In genomic region chr13:19782727-19783682, GRCh38 we compare ENCODE assay signal across 8 cellular contexts. TPM values are rescaled to one million over a fixed set of nuclear protein-coding genes. Genes with fewer than 3 reads are reported as not detected.
A peak's percentile ranks its signal among the peaks of the same experiment; 100 is the strongest.
DNase-seq lines count a peak whose midpoint lies in the region; ATAC-seq and TF ChIP-seq lines count a peak whose summit lies in the region.
"Not testable (repeated sequence)": the region's sequence is repeated elsewhere in the genome, so short reads cannot be mapped to it uniquely, and the experiment has no call there.

A gene with protein sequence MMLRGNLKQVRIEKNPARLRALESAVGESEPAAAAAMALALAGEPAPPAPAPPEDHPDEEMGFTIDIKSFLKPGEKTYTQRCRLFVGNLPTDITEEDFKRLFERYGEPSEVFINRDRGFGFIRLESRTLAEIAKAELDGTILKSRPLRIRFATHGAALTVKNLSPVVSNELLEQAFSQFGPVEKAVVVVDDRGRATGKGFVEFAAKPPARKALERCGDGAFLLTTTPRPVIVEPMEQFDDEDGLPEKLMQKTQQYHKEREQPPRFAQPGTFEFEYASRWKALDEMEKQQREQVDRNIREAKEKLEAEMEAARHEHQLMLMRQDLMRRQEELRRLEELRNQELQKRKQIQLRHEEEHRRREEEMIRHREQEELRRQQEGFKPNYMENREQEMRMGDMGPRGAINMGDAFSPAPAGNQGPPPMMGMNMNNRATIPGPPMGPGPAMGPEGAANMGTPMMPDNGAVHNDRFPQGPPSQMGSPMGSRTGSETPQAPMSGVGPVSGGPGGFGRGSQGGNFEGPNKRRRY (minus strand): TSS chr13:19782945. CDS start chr13:19782757, 188 bp downstream.

- DNase-seq in GM03348 (ENCODE audit: low spot score) (peak; percentile 99), HFFc6 (peak; percentile 92), NCI-H1048 (lab: John Stamatoyannopoulos, UW) (peak; percentile 83), SK-N-SH (peak; percentile 95), substantia nigra (lab: John Stamatoyannopoulos, UW) (peak; percentile 59 to 96 (median 91))
- peak; percentile 95 for DNase-seq in activated naive CD4-positive, alpha-beta T cell treated with anti-CD3 and anti-CD28 coated beads, Interleukin-2, amount 50 U/mL, for 16 hours

- H3K4me3 Mint-ChIP-seq in HFFc6, result peak within 1 kb of the TSS; percentile 98

- H3K27me3 Mint-ChIP-seq in HFFc6 (ENCODE audit: insufficient read depth), result not testable (repeated sequence)

- H3K79me2 ChIP-seq in SK-N-SH (ENCODE audit: insufficient read depth), result peaks cover 24% of the 10 kb centered on the region

- not testable (repeated sequence) for H3K27me3 ChIP-seq in SK-N-SH (ENCODE audit: insufficient read depth); gastroesophageal sphincter; neutrophil

- H3K27ac ChIP-seq in SK-N-SH (ENCODE audit: low read depth in 2 of 2, low read length in 1 of 2) (peak within 1 kb of the TSS; percentile 94), gastroesophageal sphincter (peak within 1 kb of the TSS; percentile 84 to 98 (median 94)), neutrophil (peak within 1 kb of the TSS; percentile 95), substantia nigra (ENCODE audit: low read depth, low read length, poor library complexity, severe bottlenecking) (peak within 1 kb of the TSS; percentile 91)

- TF ChIP-seq EP300 in SK-N-SH (IDR thresholded peaks at IDR 0.05; ENCODE audit: borderline replicate concordance in 1 of 2, low read depth in 1 of 2, low read length in 1 of 2); gastroesophageal sphincter (IDR thresholded peaks at IDR 0.05): not testable (repeated sequence)

- 30% methylated on average over 36 of the region's 50 CpGs for WGBS in SK-N-SH (ENCODE audit: low lambda C conversion rate)
- 16 to 24% methylated on average over 18 to 33 of the region's 50 CpGs for WGBS in gastroesophageal sphincter (ENCODE audit: low coverage in 1 of 2), 2 donors

- H3K27ac Mint-ChIP-seq in HFFc6, result peak within 1 kb of the TSS; percentile 98

- peak within 1 kb of the TSS; percentile 99 for H3K9ac ChIP-seq in SK-N-SH

- not testable (repeated sequence) for TF ChIP-seq RAD21 in SK-N-SH (IDR thresholded peaks at IDR 0.05; ENCODE audit: low read length)

- H3K36me3 Mint-ChIP-seq in HFFc6 (ENCODE audit: low read depth), result not testable (repeated sequence)

- peak; percentile 97 for ATAC-seq in gastroesophageal sphincter

- peak; percentile 79 to 84 for TF ChIP-seq POLR2A in gastroesophageal sphincter (IDR thresholded peaks at IDR 0.05)

- peak within 1 kb of the TSS; percentile 76 to 99 for H3K4me3 ChIP-seq in SK-N-SH (ENCODE audit: low read depth in 2 of 2, low read length in 1 of 2)
- H3K4me3 ChIP-seq in gastroesophageal sphincter, result peak within 1 kb of the TSS; percentile 79 to 96
- peak within 1 kb of the TSS; percentile 81 to 96 for H3K4me3 ChIP-seq in neutrophil (ENCODE audit: low read depth in 1 of 2, low read length in 1 of 2)

- not testable (repeated sequence) for TF ChIP-seq CTCF in HFFc6 (IDR thresholded peaks at IDR 0.05); SK-N-SH (IDR thresholded peaks at IDR 0.05); gastroesophageal sphincter (IDR thresholded peaks at IDR 0.05)
- TF ChIP-seq CTCF in neutrophil (IDR thresholded peaks at IDR 0.05), result peak; percentile 48

- H3F3A ChIP-seq in SK-N-SH (replicated peaks; ENCODE audit: insufficient read depth), result not testable (repeated sequence)

- H3K4me1 ChIP-seq in SK-N-SH (ENCODE audit: control insufficient read depth in 1 of 2, insufficient read depth in 2 of 2, low read depth in 1 of 2, low read length in 1 of 2), result not testable (repeated sequence)
- H3K4me1 ChIP-seq in gastroesophageal sphincter (peaks cover 0 to 12% (median 0%) of the 10 kb centered on the region in 3 donors), neutrophil (ENCODE audit: control insufficient read depth in 1 of 2, insufficient read depth in 1 of 2, low read depth in 1 of 2, low read length in 1 of 2) (peaks cover 16 to 18% of the 10 kb centered on the region in 2 experiments)

- not testable (repeated sequence) for H3K4me1 Mint-ChIP-seq in HFFc6 (ENCODE audit: low read depth)

- not testable (repeated sequence) for H3K9me2 ChIP-seq in SK-N-SH

- peak within 1 kb of the TSS; percentile 92 for H3K4me2 ChIP-seq in SK-N-SH

- not testable (repeated sequence) for H3K9me3 Mint-ChIP-seq in HFFc6

- not testable (repeated sequence) for H3K36me3 ChIP-seq in SK-N-SH (replicated peaks in 1 of 2; ENCODE audit: control insufficient read depth in 1 of 2, insufficient read depth in 2 of 2, low read length in 1 of 2); gastroesophageal sphincter; neutrophil

- H3K9me3 ChIP-seq in SK-N-SH, gastroesophageal sphincter, neutrophil: not testable (repeated sequence)

- CTCF ChIA-PET in SK-N-SH (lab: Yijun Ruan, JAX), result interaction anchor here (0.7 to 1.4 kb wide), 3 partner anchors 11 to 182 kb away, joined by 3 to 4 read pairs (median 3); no protein-coding TSS in a partner anchor

- H2AFZ ChIP-seq in SK-N-SH (ENCODE audit: low read depth), result peak within 1 kb of the TSS; percentile 88

- POLR2A ChIA-PET in SK-N-SH (lab: Yijun Ruan, JAX), result interaction anchor here (2.3 kb wide), 1 partner anchor 81 kb away, joined by 9 read pairs; the partner anchor contains the start of gene ZMYM5

- H4K20me1 ChIP-seq in SK-N-SH (ENCODE audit: insufficient read depth), result not testable (repeated sequence)

TF ChIP-seq in SK-N-SH, 30 proteins besides CTCF, POLR2A, EP300 and RAD21:
- peak; percentile 7; the same call in 1 of the 2 replicates for TF ChIP-seq SMC3 (IDR thresholded peaks at IDR 0.05; ENCODE audit: low read depth, low read length)
- TF ChIP-seq, protein P1, sequence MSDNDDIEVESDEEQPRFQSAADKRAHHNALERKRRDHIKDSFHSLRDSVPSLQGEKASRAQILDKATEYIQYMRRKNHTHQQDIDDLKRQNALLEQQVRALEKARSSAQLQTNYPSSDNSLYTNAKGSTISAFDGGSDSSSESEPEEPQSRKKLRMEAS (IDR thresholded peaks at IDR 0.05; ENCODE audit: low read depth), result 0 out of 2 replicates have a peak, but pooled peaks have one; percentile 54
- peak; percentile 92 for TF ChIP-seq YY1 (IDR thresholded peaks at IDR 0.05; ENCODE audit: low read depth)
- peak; percentile 95 for TF ChIP-seq TAF1 (IDR thresholded peaks at IDR 0.05; ENCODE audit: borderline replicate concordance, low read depth, low read length)
- TF ChIP-seq POLR2AphosphoS5 (IDR thresholded peaks at IDR 0.05; ENCODE audit: low read depth, low read length), result peak; percentile 99
- TF ChIP-seq NRF1 (IDR thresholded peaks at IDR 0.05; ENCODE audit: low read depth, low read length), result peak; percentile 81
- TF ChIP-seq MXI1 (IDR thresholded peaks at IDR 0.05; ENCODE audit: low read depth, low read length), result peak; percentile 74; the same call in 1 of the 2 replicates
- peak; percentile 52 for TF ChIP-seq GATA2 (CRISPR knock-in tag; IDR thresholded peaks at IDR 0.05)

RNA-seq across cellular contexts. Expression of the gene that starts here (rescaled TPM):
- total RNA-seq in HFFc6 (2021; fragmentation: NEBNext Ultra II Directional; extraction: Animal tissue kit (Norgen Biotek cat#: 25700)), result 10 to 100 TPM; 35.7 to 41.0 (median 40.0) TPM
- 35.2 and 40.5 TPM in 2 replicates for polyA plus RNA-seq in SK-N-SH (2012; rRNA removed)
- polyA plus RNA-seq in SK-N-SH (2012; cell fraction: cytosol; rRNA removed), result 38.0 and 40.9 TPM in 2 replicates
- 52.1 and 60.5 TPM in 2 replicates for polyA plus RNA-seq in SK-N-SH (2012; cell fraction: nucleus; rRNA removed)
- total RNA-seq in gastroesophageal sphincter, result 10 to 100 TPM; 42.0 to 82.5 (median 58.8) TPM

Comparison
In these comparisons a context has a peak if more than half of its experiments do, and no peak if none do; other contexts are left out.
1. Peak in every context shown above with its lines: DNase-seq, ATAC-seq, H3K4me3 ChIP-seq and H3K27ac ChIP-seq.